17 cellular contexts compared by ENCODE assay signal in the genomic region with DNA sequence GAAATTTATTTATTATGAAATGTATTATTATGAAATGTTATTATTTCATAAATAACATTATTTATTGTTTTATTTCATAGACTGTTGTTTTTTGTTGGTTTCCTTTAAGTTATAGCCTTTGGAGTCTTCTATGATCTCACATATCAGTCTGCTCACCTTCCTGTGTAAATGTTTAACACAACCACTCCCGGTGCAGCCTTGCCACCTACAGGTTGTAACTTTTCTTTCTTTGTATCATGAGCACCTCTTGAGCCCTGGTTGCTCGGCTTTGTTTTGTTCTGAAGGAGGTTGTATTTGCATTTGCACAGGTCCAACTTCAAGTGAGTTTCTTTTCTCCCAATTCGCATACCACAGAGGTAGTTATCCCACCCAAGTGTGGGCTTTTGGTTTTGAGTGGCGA.
A peak's percentile ranks its signal among the peaks of the same experiment; 100 is the strongest.
DNase-seq lines count a peak whose midpoint lies in the region; ATAC-seq and TF ChIP-seq lines count a peak whose summit lies in the region.
"Had no signal": no experiment of that assay in that cellular context is flagged by ENCODE, and none has a peak within 500 bp of the region (broad histone marks: within the 10 kb centered on the region; RNA-seq: fewer than 3 reads in every experiment).

No MANE protein-coding gene starts in this region.

- H3K9me3 ChIP-seq in HUES48 (ENCODE audit: control insufficient read depth, insufficient read depth, low read length) (no peaks in the 10 kb centered on the region), endodermal cell (ENCODE audit: control insufficient read depth, low read length) (no peaks in the 10 kb centered on the region)
- H3K9me3 ChIP-seq: HAP-1 had no signal

- peak overlapping the region; percentile 9 for H3K27ac ChIP-seq in HUES48 (ENCODE audit: low read depth, low read length)
- no peak overlapping the region for H3K27ac ChIP-seq in endodermal cell (ENCODE audit: low read depth, low read length)
- H3K27ac ChIP-seq: BLaER1, HL-60, SK-N-MC had no signal

- H3K27ac Mint-ChIP-seq in endodermal cell = no peak overlapping the region
- H3K27ac Mint-ChIP-seq in natural killer cell = peak overlapping the region; percentile 56 to 74
- no peak overlapping the region for H3K27ac Mint-ChIP-seq in HFFc6
- H3K27ac Mint-ChIP-seq: CD8-positive, alpha-beta T cell had no signal

- H3K9ac ChIP-seq in HUES48 (ENCODE audit: low read depth, low read length) (no peak overlapping the region), endodermal cell (ENCODE audit: extremely low read depth, low read length, poor library complexity, severe bottlenecking) (no peak overlapping the region)
- H3K9ac ChIP-seq: BLaER1 had no signal

- peaks cover 4% of the 10 kb centered on the region; the same call in 1 of the 2 replicates for H3K4me1 ChIP-seq in HUES48 (ENCODE audit: control insufficient read depth, insufficient read depth, low read length)
- no peaks in the 10 kb centered on the region for H3K4me1 ChIP-seq in endodermal cell (ENCODE audit: control insufficient read depth, insufficient read depth, low read length)
- H3K4me1 ChIP-seq: BLaER1, HAP-1 had no signal

- peak; percentile 24 for DNase-seq in DMS79 treated with DMSO at 0.1 percent for 48 hours (lab: John Stamatoyannopoulos, UW)
- DNase-seq in DMS79 (lab: John Stamatoyannopoulos, UW) = no peak
- DNase-seq in endodermal cell = no peak
- DNase-seq in natural killer cell = no peak
- no peak for DNase-seq in NCI-H1694 (lab: John Stamatoyannopoulos, UW)
- DNase-seq in 8988T = no peak
- DNase-seq in HFFc6 = no peak
- DNase-seq: CD8-positive, alpha-beta T cell; NCI-H1417 treated with DMSO at 0.1 percent for 48 hours; NCI-H2171 had no signal

- intact Hi-C loops in natural killer cell (cut with micrococcal nuclease) = no loop called here

- H3K4me3 ChIP-seq in HUES48 (ENCODE audit: low read depth, low read length) = no peak overlapping the region
- H3K4me3 ChIP-seq in endodermal cell (ENCODE audit: low read length) = no peak overlapping the region
- H3K4me3 ChIP-seq: BLaER1, HAP-1, SK-N-MC had no signal

- H3K4me1 Mint-ChIP-seq in endodermal cell = peaks cover 5% of the 10 kb centered on the region
- peaks cover 64 to 66% of the 10 kb centered on the region in 2 donors for H3K4me1 Mint-ChIP-seq in natural killer cell
- no peaks in the 10 kb centered on the region for H3K4me1 Mint-ChIP-seq in HFFc6 (ENCODE audit: low read depth)

- H3K36me3 ChIP-seq in HUES48 (ENCODE audit: control insufficient read depth, insufficient read depth, low read length) = no peaks in the 10 kb centered on the region
- H3K36me3 ChIP-seq in endodermal cell (ENCODE audit: control insufficient read depth, insufficient read depth, low read length) = no peaks in the 10 kb centered on the region
- H3K36me3 ChIP-seq: BLaER1, HAP-1 had no signal

- peak in 2 of 3 donors; percentile 34 to 40 for ATAC-seq in natural killer cell
- ATAC-seq: CD8-positive, alpha-beta T cell; Panc1; Right ventricle myocardium inferior had no signal

- 86 to 93% methylated on average over 2 to 4 of the region's 4 CpGs for WGBS in endodermal cell (ENCODE audit: insufficient coverage in 1 of 2, insufficient read length in 1 of 2), 2 experiments

- H3K27me3 Mint-ChIP-seq in endodermal cell (ENCODE audit: insufficient read depth) = no peaks in the 10 kb centered on the region
- no peaks in the 10 kb centered on the region for H3K27me3 Mint-ChIP-seq in natural killer cell (ENCODE audit: low read depth in 2 of 2)
- peaks cover 3% of the 10 kb centered on the region; the same call in 1 of the 2 replicates for H3K27me3 Mint-ChIP-seq in HFFc6 (ENCODE audit: insufficient read depth)

- TF ChIP-seq CTCF in endodermal cell (conservative IDR thresholded peaks at IDR 0.05) (peak; percentile 52), natural killer cell (IDR thresholded peaks at IDR 0.05) (no peak), HFFc6 (IDR thresholded peaks at IDR 0.05) (no peak)

- H3K9me3 Mint-ChIP-seq in endodermal cell (no peaks in the 10 kb centered on the region), natural killer cell (no peaks in the 10 kb centered on the region), HFFc6 (peaks cover 68% of the 10 kb centered on the region)
- H3K9me3 Mint-ChIP-seq: CD8-positive, alpha-beta T cell had no signal

- H3K27me3 ChIP-seq in HUES48 (ENCODE audit: control insufficient read depth, insufficient read depth, low read length) = no peaks in the 10 kb centered on the region
- no peaks in the 10 kb centered on the region for H3K27me3 ChIP-seq in endodermal cell (ENCODE audit: control insufficient read depth, insufficient read depth, low read length, poor library complexity, severe bottlenecking)
- H3K27me3 ChIP-seq: BLaER1 had no signal

- H3K4me3 Mint-ChIP-seq in endodermal cell (no peak overlapping the region), natural killer cell (peak overlapping the region; percentile 56), HFFc6 (no peak overlapping the region)
- H3K4me3 Mint-ChIP-seq: CD8-positive, alpha-beta T cell had no signal

- H3K36me3 Mint-ChIP-seq in endodermal cell (ENCODE audit: low read depth) (no peaks in the 10 kb centered on the region), natural killer cell (no peaks in the 10 kb centered on the region), HFFc6 (ENCODE audit: low read depth) (no peaks in the 10 kb centered on the region; the same call in 1 of the 2 replicates)
- H3K36me3 Mint-ChIP-seq: CD8-positive, alpha-beta T cell had no signal

Comparison
In these comparisons a context has a peak if more than half of its experiments do, and no peak if none do; other contexts are left out.
1. H3K27ac Mint-ChIP-seq: peak in natural killer cell (2 of 2); none in endodermal cell (single experiment) and HFFc6 (single experiment).